16 cellular contexts compared by ENCODE assay signal in genomic region chr16:89826531-89827382, GRCh38. TPM values are rescaled to one million over a fixed set of nuclear protein-coding genes. Genes with fewer than 3 reads are reported as not detected.
A peak's percentile ranks its signal among the peaks of the same experiment; 100 is the strongest.
DNase-seq lines count a peak whose midpoint lies in the region; ATAC-seq and TF ChIP-seq lines count a peak whose summit lies in the region.
"Had no signal": no experiment of that assay in that cellular context is flagged by ENCODE, and none has a peak within 500 bp of the region (broad histone marks: within the 10 kb centered on the region; RNA-seq: fewer than 3 reads in every experiment).

No MANE protein-coding gene starts in this region.

- TF ChIP-seq POLR2A in vagina (IDR thresholded peaks at IDR 0.05): no peak

- no peak for TF ChIP-seq CTCF in right atrium auricular region (IDR thresholded peaks at IDR 0.05)
- no peak for TF ChIP-seq CTCF in heart right ventricle (IDR thresholded peaks at IDR 0.05)
- no peak for TF ChIP-seq CTCF in VCaP (conservative IDR thresholded peaks at IDR 0.05)
- no peak for TF ChIP-seq CTCF in vagina (IDR thresholded peaks at IDR 0.05)

- no peak for ATAC-seq in heart right ventricle
- ATAC-seq in aorta (ENCODE audit: low FRiP score): no peak
- ATAC-seq: activated T-cell treated with anti-CD3 and anti-CD28 coated beads, Interleukin-2, amount 50 U/mL, for 4 hours; stimulated activated effector memory CD8-positive, alpha-beta T cell treated with anti-CD3 and anti-CD28 coated beads, Interleukin-12 subunit alpha, Interleukin-12 subunit beta, amount 100 ng/mL, for 72 hours had no signal

- 88% methylated on average over 26 of the region's 26 CpGs for WGBS in heart right ventricle, 2 donors
- 94 to 95% methylated on average over 17 to 20 of the region's 26 CpGs for WGBS in mesodermal cell (ENCODE audit: insufficient coverage in 2 of 2), 2 experiments
- WGBS in aorta, 2 donors: 79 to 86% methylated on average over 25 to 26 of the region's 26 CpGs

- H3K36me3 ChIP-seq in right atrium auricular region (no peaks in the 10 kb centered on the region), heart right ventricle (no peaks in the 10 kb centered on the region), mesodermal cell (ENCODE audit: control insufficient read depth, insufficient read depth, low read length) (no peaks in the 10 kb centered on the region), vagina (no peaks in the 10 kb centered on the region), aorta (ENCODE audit: control insufficient read depth in 1 of 2, insufficient read depth in 2 of 2, low read length in 1 of 2) (no peaks in the 10 kb centered on the region)
- H3K36me3 ChIP-seq: uterus had no signal

- DNase-seq in right atrium auricular region (ENCODE audit: low spot score): no peak
- DNase-seq in heart right ventricle: no peak
- DNase-seq in vagina (ENCODE audit: extremely low spot score in 2 of 2): no peak
- DNase-seq in activated CD8-positive, alpha-beta memory T cell treated with anti-CD3 and anti-CD28 coated beads, Interleukin-2, amount 50 U/mL, for 48 hours: no peak
- DNase-seq in aorta: no peak
- no peak for DNase-seq in DMS153 (lab: John Stamatoyannopoulos, UW)
- DNase-seq: activated CD4-positive, alpha-beta T cell treated with anti-CD3 and anti-CD28 coated beads for 4 hours; activated T-cell treated with anti-CD3 and anti-CD28 coated beads, Interleukin-2, amount 50 U/mL, for 4 hours; GOT3; Kasumi-1; NCI-H1694 treated with DMSO at 0.1 percent for 48 hours; NCI-H510A; uterus had no signal

- intact Hi-C loops in heart right ventricle (cut with DNase I): no loop called here
- intact Hi-C loops in vagina (cut with DNase I): no loop called here
- intact Hi-C loops in aorta (cut with DNase I): loop anchor here in 1 of 2 donors (5.0 kb wide), 1 partner anchor 46 kb away; the partner anchor contains the start of gene TCF25

- no peaks in the 10 kb centered on the region for H3K9me3 ChIP-seq in right atrium auricular region
- no peaks in the 10 kb centered on the region for H3K9me3 ChIP-seq in heart right ventricle
- no peaks in the 10 kb centered on the region for H3K9me3 ChIP-seq in mesodermal cell (ENCODE audit: control insufficient read depth, low read length)
- no peaks in the 10 kb centered on the region for H3K9me3 ChIP-seq in vagina
- H3K9me3 ChIP-seq in aorta (ENCODE audit: control insufficient read depth, low read length): no peaks in the 10 kb centered on the region
- H3K9me3 ChIP-seq: uterus had no signal

- no peaks in the 10 kb centered on the region for H3K27me3 ChIP-seq in right atrium auricular region
- peaks cover 0 to 26% (median 0%) of the 10 kb centered on the region in 7 donors for H3K27me3 ChIP-seq in heart right ventricle
- H3K27me3 ChIP-seq in vagina: no peaks in the 10 kb centered on the region
- H3K27me3 ChIP-seq in aorta (ENCODE audit: control insufficient read depth in 1 of 2, insufficient read depth in 2 of 2, low read length in 1 of 2): no peaks in the 10 kb centered on the region
- H3K27me3 ChIP-seq: uterus had no signal

- H3K4me3 ChIP-seq in right atrium auricular region: no peak overlapping the region
- peak overlapping the region in 1 of 10 donors; percentile 67 for H3K4me3 ChIP-seq in heart right ventricle
- H3K4me3 ChIP-seq in mesodermal cell (ENCODE audit: extremely low read depth, insufficient read depth, low read length, poor library complexity, severe bottlenecking): peak overlapping the region; percentile 61
- no peak overlapping the region for H3K4me3 ChIP-seq in vagina
- no peak overlapping the region for H3K4me3 ChIP-seq in aorta (ENCODE audit: low read length in 2 of 2)

- peak overlapping the region; percentile 90 to 94 for H3K27ac ChIP-seq in right atrium auricular region
- H3K27ac ChIP-seq in heart right ventricle: peak overlapping the region in 3 of 10 donors; percentile 84 to 89 (median 89)
- peak overlapping the region; percentile 66; the same call in 1 of the 2 replicates for H3K27ac ChIP-seq in VCaP
- no peak overlapping the region for H3K27ac ChIP-seq in mesodermal cell (ENCODE audit: low read depth, low read length, severe bottlenecking)
- H3K27ac ChIP-seq in vagina: peak overlapping the region; percentile 80
- H3K27ac ChIP-seq in aorta (ENCODE audit: low read depth in 1 of 2, low read length in 2 of 2): no peak overlapping the region

- H3K4me1 ChIP-seq in right atrium auricular region (peaks cover 0 to 15% of the 10 kb centered on the region in 2 donors), heart right ventricle (peaks cover 0 to 18% (median 13%) of the 10 kb centered on the region in 9 donors), mesodermal cell (ENCODE audit: control insufficient read depth, insufficient read depth, low read length, poor library complexity, severe bottlenecking) (peaks cover 9% of the 10 kb centered on the region), vagina (peaks cover 21% of the 10 kb centered on the region), aorta (ENCODE audit: control insufficient read depth in 1 of 2, insufficient read depth in 2 of 2, low read length in 2 of 2) (no peaks in the 10 kb centered on the region)
- H3K4me1 ChIP-seq: uterus had no signal

RNA-seq across cellular contexts. Expression of gene SPIRE2, which starts 1.5 kb away (rescaled TPM):
- total RNA-seq in right atrium auricular region (1 to 10 TPM in 1 of 2 donors, under 1 TPM in 1; 0.90 to 1.8 TPM), heart right ventricle (1 to 10 TPM in 6 of 10 donors, under 1 TPM in 4; 0.46 to 1.9 (median 1.2) TPM), vagina (2.2 TPM), aorta (1 to 10 TPM in 1 of 2 donors, under 1 TPM in 1; 0.62 to 2.2 TPM)
- polyA plus RNA-seq in heart right ventricle (1 to 10 TPM in 1 of 2 donors, under 1 TPM in 1; 0.52 to 1.5 TPM), aorta (1 to 10 TPM; 1.4 to 2.3 TPM)
- 5.4 TPM for polyA plus RNA-seq in mesodermal cell (2013, experiment 1 of 2)
- 4.0 TPM for polyA plus RNA-seq in mesodermal cell (2013, experiment 2 of 2)

RNA-seq across cellular contexts. Expression of gene FANCA, which starts 10.3 kb away (rescaled TPM):
- total RNA-seq in right atrium auricular region (1 to 10 TPM in 1 of 2 donors, under 1 TPM in 1; 0.70 to 1.5 TPM), heart right ventricle (100 to 1,000 TPM in 1 of 10 donors, 1 to 10 TPM in 9; 1.0 to 101 (median 2.0) TPM), vagina (12.0 TPM), aorta (1 to 10 TPM; 3.9 to 6.9 TPM)
- polyA plus RNA-seq in heart right ventricle (1 to 10 TPM; 2.8 to 4.0 TPM), aorta (1 to 10 TPM; 2.0 to 3.5 TPM)
- polyA plus RNA-seq in mesodermal cell (2013, experiment 1 of 2): 35.0 TPM
- polyA plus RNA-seq in mesodermal cell (2013, experiment 2 of 2): 28.0 TPM

RNA-seq across cellular contexts. Expression of gene TCF25, which starts 46.6 kb away (rescaled TPM):
- total RNA-seq in right atrium auricular region: 100 to 1,000 TPM in 1 of 2 donors, 10 to 100 TPM in 1; 91.8 to 108 TPM
- 100 to 1,000 TPM in 3 of 10 donors, 10 to 100 TPM in 7; 77.5 to 112 (median 94.8) TPM for total RNA-seq in heart right ventricle
- 100 to 1,000 TPM in 1 of 2 donors, 10 to 100 TPM in 1; 88.3 to 101 TPM for polyA plus RNA-seq in heart right ventricle
- polyA plus RNA-seq in mesodermal cell (2013, experiment 1 of 2): 173 TPM
- 145 TPM for polyA plus RNA-seq in mesodermal cell (2013, experiment 2 of 2)
- 132 TPM for total RNA-seq in vagina
- 100 to 1,000 TPM; 207 to 224 TPM for total RNA-seq in aorta
- polyA plus RNA-seq in aorta: 100 to 1,000 TPM in 1 of 2 donors, 10 to 100 TPM in 1; 47.6 to 273 TPM

Comparison
In these comparisons a context has a peak if more than half of its experiments do, and no peak if none do; other contexts are left out.
1. H3K27ac ChIP-seq: peak in right atrium auricular region (2 of 2), VCaP (single experiment) and vagina (single experiment); none in mesodermal cell (single experiment) and aorta (0 of 2).